Comparison of ENCODE assay signal across 25 cellular contexts in genomic region chr20:13877789-13878188, GRCh38.
DNase-seq lines count a peak whose midpoint lies in the region; ATAC-seq, FAIRE-seq and TF ChIP-seq lines count a peak whose summit lies in the region.
"Had no signal": no experiment of that assay in that cellular context is flagged by ENCODE, and none has a peak within 500 bp of the region (broad histone marks: within the 10 kb centered on the region; RNA-seq: fewer than 3 reads in every experiment).

No MANE protein-coding gene starts in this region.

- peak in 2 of 4 donors; percentile 54 to 67 for ATAC-seq in pancreas
- ATAC-seq in HG02970 (IDR thresholded peaks at IDR 0.05; ENCODE audit: low FRiP score, unreplicated experiment): no peak
- ATAC-seq in lower lobe of right lung: no peak
- no peak for ATAC-seq in GM21381 (IDR thresholded peaks at IDR 0.05; ENCODE audit: unreplicated experiment)
- ATAC-seq: activated CD8-positive, alpha-beta T cell treated with anti-CD3 and anti-CD28 coated beads, Interleukin-2, amount 10 ng/mL, durations not matched to agents 7 days and 5 days; activated T-cell treated with anti-CD3 and anti-CD28 coated beads, Interleukin-2, amount 50 U/mL, for 72 hours; right cardiac atrium had no signal

- H3K27ac ChIP-seq in VCaP (peak overlapping the region; percentile 33), pancreas (no peak overlapping the region), lower lobe of right lung (no peak overlapping the region)
- H3K27ac ChIP-seq: brain microvascular endothelial cell, coronary artery, SJSA1 had no signal

- intact Hi-C loops in pancreas (cut with DNase I) (no loop called here), lower lobe of right lung (cut with DNase I) (no loop called here)

- H3K27me3 ChIP-seq in pancreas: no peaks in the 10 kb centered on the region
- no peaks in the 10 kb centered on the region for H3K27me3 ChIP-seq in lower lobe of right lung (ENCODE audit: low read depth)
- H3K27me3 ChIP-seq: brain microvascular endothelial cell, SJSA1 had no signal

- H3K4me3 ChIP-seq in pancreas: no peak overlapping the region
- no peak overlapping the region for H3K4me3 ChIP-seq in lower lobe of right lung
- H3K4me3 ChIP-seq: coronary artery, SJSA1 had no signal

- WGBS in pancreas, 2 donors: 14 to 20% methylated on average over 4 of the region's 4 CpGs

- DNase-seq in DMS153 (lab: John Stamatoyannopoulos, UW): peak; percentile 24
- peak; percentile 3 for DNase-seq in NCI-H2029 (lab: John Stamatoyannopoulos, UW)
- DNase-seq in pancreas: no peak
- no peak for DNase-seq in NCI-H82 treated with DMSO at 0.1 percent for 48 hours (lab: John Stamatoyannopoulos, UW; ENCODE audit: unreplicated experiment)
- DNase-seq in lower lobe of right lung: no peak
- DNase-seq: ACHN; activated CD4-positive, CD25-positive, alpha-beta regulatory T cell; activated CD8-positive, alpha-beta T cell treated with anti-CD3 and anti-CD28 coated beads, Interleukin-2, amount 10 ng/mL, durations not matched to agents 7 days and 5 days; activated naive CD8-positive, alpha-beta T cell treated with anti-CD3 and anti-CD28 coated beads for 36 hours; activated T-cell treated with anti-CD3 and anti-CD28 coated beads, Interleukin-2, amount 50 U/mL, for 72 hours; brain microvascular endothelial cell; CD4-positive, alpha-beta memory T cell; DMS79 treated with DMSO at 0.1 percent for 48 hours; KG1; NCI-H1105; NCI-H524 treated with DMSO at 0.1 percent for 48 hours; right cardiac atrium; stimulated activated naive CD4-positive, alpha-beta T cell treated with Interleukin-2 at 50 U/mL for 16 hours had no signal

- H3K9me3 ChIP-seq in pancreas: no peaks in the 10 kb centered on the region
- no peaks in the 10 kb centered on the region for H3K9me3 ChIP-seq in lower lobe of right lung
- H3K9me3 ChIP-seq: SJSA1 had no signal

- H3K4me1 ChIP-seq in pancreas (no peaks in the 10 kb centered on the region), lower lobe of right lung (no peaks in the 10 kb centered on the region)
- H3K4me1 ChIP-seq: SJSA1 had no signal

- no peak for TF ChIP-seq CTCF in VCaP (conservative IDR thresholded peaks at IDR 0.05)
- TF ChIP-seq CTCF in pancreas (IDR thresholded peaks at IDR 0.05): no peak
- no peak for TF ChIP-seq CTCF in lower lobe of right lung (IDR thresholded peaks at IDR 0.05)

- H3K36me3 ChIP-seq in pancreas (no peaks in the 10 kb centered on the region), lower lobe of right lung (no peaks in the 10 kb centered on the region)
- H3K36me3 ChIP-seq: brain microvascular endothelial cell, SJSA1 had no signal

- peak; percentile 26 for FAIRE-seq in pancreas (lab: Jason Lieb, UNC)
- FAIRE-seq: GM18507, H54 had no signal

Comparison
In these comparisons a context has a peak if more than half of its experiments do, and no peak if none do; other contexts are left out.
1. DNase-seq: peak in DMS153 (single experiment) and NCI-H2029 (single experiment); none in pancreas (0 of 6), NCI-H82 treated with DMSO at 0.1 percent for 48 hours (single experiment) and lower lobe of right lung (single experiment).